8 cellular contexts compared by ENCODE assay signal in the genomic region with DNA sequence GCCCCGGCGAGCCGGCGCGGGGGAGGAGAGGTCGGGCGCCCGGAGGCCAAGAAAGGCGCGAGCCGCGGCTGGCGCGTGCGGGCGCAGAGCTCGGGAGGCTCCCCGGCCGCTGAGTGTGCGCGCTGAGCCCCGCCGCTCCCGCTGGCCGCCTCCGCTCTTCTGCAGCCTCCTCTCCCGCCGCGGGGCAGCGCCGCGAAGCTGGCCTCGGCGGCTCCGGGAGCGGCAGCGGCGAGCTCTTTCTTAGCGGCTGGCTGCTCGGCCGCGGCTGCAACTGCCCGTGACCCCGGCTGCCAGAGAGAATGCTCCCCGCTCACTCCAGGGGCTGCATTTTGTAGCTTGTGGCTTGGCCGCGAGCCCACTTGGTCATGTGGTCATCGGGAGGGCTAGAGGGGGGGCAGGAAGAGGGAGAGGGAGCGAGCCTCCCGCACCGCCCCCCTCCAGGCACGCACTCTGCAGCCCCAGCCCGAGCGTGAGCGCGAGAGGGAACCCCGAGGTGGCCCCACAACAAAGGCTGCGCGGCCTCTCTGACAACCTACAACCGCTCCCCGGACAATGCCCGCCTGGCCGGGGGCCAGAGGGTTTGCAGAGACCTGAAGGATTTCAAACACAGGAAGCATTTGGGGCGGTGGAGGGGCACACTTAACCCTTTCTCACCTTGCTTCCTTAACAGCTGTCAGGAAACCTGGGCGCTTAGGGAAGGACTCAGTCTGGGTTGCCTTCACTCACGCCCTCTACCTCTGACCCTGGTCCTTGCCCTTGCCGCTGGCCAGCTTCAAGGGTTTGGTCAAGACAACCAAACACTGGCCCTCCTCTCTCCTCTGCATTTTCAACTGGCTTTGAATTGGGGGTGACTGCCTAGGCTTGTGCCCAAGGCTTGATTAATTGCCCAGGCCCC. TPM values are rescaled to one million over a fixed set of nuclear protein-coding genes. Genes with fewer than 3 reads are reported as not detected.
DNase-seq lines count a peak whose midpoint lies in the region; ATAC-seq and TF ChIP-seq lines count a peak whose summit lies in the region.

A gene with protein sequence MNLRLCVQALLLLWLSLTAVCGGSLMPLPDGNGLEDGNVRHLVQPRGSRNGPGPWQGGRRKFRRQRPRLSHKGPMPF (minus strand): TSS at position 305 of the 895 bp plus-strand sequence. CDS start 326 bp downstream, outside the sequence.

- no peak within 1 kb of the TSS for H3K27ac Mint-ChIP-seq in GM23338

- H3K4me1 Mint-ChIP-seq in GM23338, result peaks cover 16% of the 10 kb centered on the region

- H3K79me2 ChIP-seq in GM23338 (replicated peaks; ENCODE audit: insufficient read depth), result no peaks in the 10 kb centered on the region

- H3K36me3 ChIP-seq in GM23338 (ENCODE audit: insufficient read depth) (no peaks in the 10 kb centered on the region), iPS-15b (ENCODE audit: control insufficient read depth, insufficient read depth, low read length) (no peaks in the 10 kb centered on the region)

- ATAC-seq in GM23338 (peak; percentile 70), sciatic nerve (peak; percentile 65)

- H3K9me3 ChIP-seq in iPS-15b (ENCODE audit: control insufficient read depth, insufficient read depth, low read length), result peaks cover 3% of the 10 kb centered on the region

- in situ Hi-C loops in GM13977 (cut with MboI; ENCODE audit: low pct_unique_long_range_greater_than_20kb, low sequenced_read_pairs, unreplicated experiment), result no loop called here

- intact Hi-C loops in sciatic nerve (cut with DNase I), result no loop called here

- H3F3A ChIP-seq in GM23338 (replicated peaks; ENCODE audit: low read depth), result no peaks in the 10 kb centered on the region

- peak; percentile 54 for DNase-seq in EH (ENCODE audit: low read depth)
- DNase-seq in GM23338 (ENCODE audit: low spot score), result peak; percentile 56
- peak; percentile 56 for DNase-seq in NCI-H2227 treated with DMSO at 0.1 percent for 48 hours (lab: John Stamatoyannopoulos, UW)
- DNase-seq in astrocyte of the hippocampus (ENCODE audit: low read depth, low spot score), result peak; percentile 58
- peak; percentile 80 for DNase-seq in sciatic nerve (ENCODE audit: low spot score)
- DNase-seq in central memory CD4-positive, alpha-beta T cell, result no peak
- DNase-seq in GM13977 (ENCODE audit: low spot score), result no peak

- H4K20me1 ChIP-seq in GM23338 (replicated peaks; ENCODE audit: insufficient read depth), result no peaks in the 10 kb centered on the region

- no peak within 1 kb of the TSS for H3K27ac ChIP-seq in GM23338 (ENCODE audit: low read depth)

- H3K4me3 ChIP-seq in GM23338, result peak within 1 kb of the TSS; percentile 57
- H3K4me3 ChIP-seq in iPS-15b (ENCODE audit: low read depth, low read length), result peak within 1 kb of the TSS; percentile 63

- no peaks in the 10 kb centered on the region for H3K4me1 ChIP-seq in GM23338 (ENCODE audit: insufficient read depth)
- peaks cover 4% of the 10 kb centered on the region for H3K4me1 ChIP-seq in iPS-15b (ENCODE audit: control insufficient read depth, insufficient read depth, low read length)

- peak within 1 kb of the TSS; percentile 67 for H3K4me3 Mint-ChIP-seq in GM23338

- H3K27me3 ChIP-seq in GM23338 (ENCODE audit: insufficient read depth) (peaks cover 49% of the 10 kb centered on the region), iPS-15b (ENCODE audit: control insufficient read depth, insufficient read depth, low read length) (peaks cover 72% of the 10 kb centered on the region)

- H3K4me2 ChIP-seq in GM23338, result peak within 1 kb of the TSS; percentile 76

- no peaks in the 10 kb centered on the region for H3K36me3 Mint-ChIP-seq in GM23338 (ENCODE audit: low read depth)

- H3K27me3 Mint-ChIP-seq in GM23338 (ENCODE audit: insufficient read depth, low read depth, poor library complexity), result peaks cover 38% of the 10 kb centered on the region

- no peaks in the 10 kb centered on the region for H3K9me2 ChIP-seq in GM23338 (ENCODE audit: insufficient read depth)

- H3K9ac ChIP-seq in iPS-15b (ENCODE audit: low read depth, low read length), result no peak within 1 kb of the TSS

- TF ChIP-seq CTCF in GM23338 (conservative IDR thresholded peaks at IDR 0.05; ENCODE audit: low read depth in 2 of 2) (no peak), GM13977 (IDR thresholded peaks at IDR 0.05; ENCODE audit: extremely low read depth, insufficient read depth, missing control alignments) (no peak)

- H3K9me3 Mint-ChIP-seq in GM23338, result no peaks in the 10 kb centered on the region

- H2AFZ ChIP-seq in GM23338, result peak within 1 kb of the TSS; percentile 63; the same call in 1 of the 2 replicates

TF ChIP-seq in GM23338, 12 proteins besides CTCF, POLR2A, EP300 and RAD21:
- TF ChIP-seq STAT1 (IDR thresholded peaks at IDR 0.05; ENCODE audit: unreplicated experiment) (no peak), ZNF114 (CRISPR knock-in tag; IDR thresholded peaks at IDR 0.05) (no peak), ZNF331 (CRISPR knock-in tag; IDR thresholded peaks at IDR 0.05; ENCODE audit: low read depth) (no peak)

RNA-seq across cellular contexts. Expression of the gene that starts here (rescaled TPM):
- total RNA-seq in GM23338 (2014; rRNA removed; shearing (Covaris generic)), result 0.16 and 0.49 TPM in 2 replicates
- 0.37 and 0.60 TPM in 2 replicates for polyA plus RNA-seq in GM23338 (2016; fragmentation: Nextera tagmentation; extraction: Ambion mirVana)
- 1.3 TPM for total RNA-seq in sciatic nerve

Comparison
In these comparisons a context has a peak if more than half of its experiments do, and no peak if none do; other contexts are left out.
1. Peak in DNase-seq, ATAC-seq, H3K4me3 ChIP-seq and H3K4me2 ChIP-seq in GM23338; RNA of the gene not detected or under 1 TPM.
2. DNase-seq: peak in EH (single experiment), NCI-H2227 treated with DMSO at 0.1 percent for 48 hours (single experiment), astrocyte of the hippocampus (single experiment) and sciatic nerve (single experiment); none in central memory CD4-positive, alpha-beta T cell (single experiment) and GM13977 (single experiment).